In genomic region chr15:96181217-96181616, GRCh38 we compare ENCODE assay signal across 25 cellular contexts.
DNase-seq lines count a peak whose midpoint lies in the region; ATAC-seq and TF ChIP-seq lines count a peak whose summit lies in the region.
"Had no signal": no experiment of that assay in that cellular context is flagged by ENCODE, and none has a peak within 500 bp of the region (broad histone marks: within the 10 kb centered on the region; RNA-seq: fewer than 3 reads in every experiment).

No MANE protein-coding gene starts in this region.

- no peaks in the 10 kb centered on the region for H4K20me1 ChIP-seq in mammary epithelial cell (ENCODE audit: insufficient read depth, low read length)

- dilution Hi-C loops in mammary epithelial cell (cut with HindIII; ENCODE audit: low sequenced_read_pairs) = no loop called here

- no peaks in the 10 kb centered on the region for H3K79me2 ChIP-seq in mammary epithelial cell (ENCODE audit: insufficient read depth, low read length)

- H3K9me3 ChIP-seq in mammary epithelial cell (replicated peaks; ENCODE audit: insufficient read depth, low read length) = no peaks in the 10 kb centered on the region
- H3K9me3 ChIP-seq in gastroesophageal sphincter = no peaks in the 10 kb centered on the region
- no peaks in the 10 kb centered on the region for H3K9me3 ChIP-seq in vagina
- no peaks in the 10 kb centered on the region for H3K9me3 ChIP-seq in BE2C

- H3K4me3 Mint-ChIP-seq in MCF 10A (ENCODE audit: unreplicated experiment) = no peak overlapping the region
- H3K4me3 Mint-ChIP-seq: activated T-cell treated with anti-CD3 and anti-CD28 coated beads, Interleukin-2, amount 50 U/mL, for 4 hours; memory B cell; naive B cell had no signal

- no peak for ATAC-seq in gastroesophageal sphincter
- peak; percentile 8 for ATAC-seq in sciatic nerve
- ATAC-seq: activated T-cell treated with anti-CD3 and anti-CD28 coated beads, Interleukin-2, amount 50 U/mL, for 4 hours; PC-3 had no signal

- intact Hi-C loops in MCF 10A (cut with micrococcal nuclease) = no loop called here
- intact Hi-C loops in mammary epithelial cell (cut with micrococcal nuclease) = no loop called here
- intact Hi-C loops in sciatic nerve (cut with DNase I) = no loop called here
- intact Hi-C loops in vagina (cut with DNase I) = no loop called here

- no peaks in the 10 kb centered on the region for H3K9me3 Mint-ChIP-seq in MCF 10A (ENCODE audit: unreplicated experiment)
- H3K9me3 Mint-ChIP-seq: activated T-cell treated with anti-CD3 and anti-CD28 coated beads, Interleukin-2, amount 50 U/mL, for 4 hours had no signal

- H3K36me3 ChIP-seq in mammary epithelial cell (ENCODE audit: insufficient read depth, low read length) (no peaks in the 10 kb centered on the region), gastroesophageal sphincter (no peaks in the 10 kb centered on the region), vagina (no peaks in the 10 kb centered on the region), BE2C (no peaks in the 10 kb centered on the region)
- H3K36me3 ChIP-seq: cardiac muscle cell had no signal

- peaks cover 11% of the 10 kb centered on the region for H3K27me3 Mint-ChIP-seq in MCF 10A (ENCODE audit: insufficient read depth, unreplicated experiment)
- H3K27me3 Mint-ChIP-seq: memory B cell, naive B cell had no signal

- H3K9ac ChIP-seq in mammary epithelial cell (ENCODE audit: insufficient read depth, low read length) = no peak overlapping the region

- no peak for DNase-seq in MCF 10A (ENCODE audit: unreplicated experiment)
- DNase-seq in mammary epithelial cell = no peak
- no peak for DNase-seq in sciatic nerve (ENCODE audit: low spot score)
- no peak for DNase-seq in vagina (ENCODE audit: extremely low spot score in 2 of 2)
- DNase-seq in mesenteric fat pad (ENCODE audit: low spot score) = no peak
- DNase-seq in BE2C = no peak
- DNase-seq in pons (ENCODE audit: low spot score) = no peak
- DNase-seq: activated CD4-positive, CD25-positive, alpha-beta regulatory T cell treated with anti-CD3 and anti-CD28 coated beads, Interleukin-2, amount 50 U/mL, for 72 hours; activated CD8-positive, alpha-beta memory T cell treated with anti-CD3 and anti-CD28 coated beads for 24 hours; activated naive CD4-positive, alpha-beta T cell; activated T-cell treated with anti-CD3 and anti-CD28 coated beads, Interleukin-2, amount 50 U/mL, for 4 hours; AML-193; amniotic stem cell; naive B cell; NCI-H1048; NCI-H1930; NCI-H345; PC-3; SHP77 treated with DMSO at 0.1 percent for 48 hours; substantia nigra had no signal

- no peak overlapping the region for H3K4me2 ChIP-seq in mammary epithelial cell (ENCODE audit: insufficient read depth, low read depth, low read length)

- TF ChIP-seq POLR2A in gastroesophageal sphincter (IDR thresholded peaks at IDR 0.05) = no peak
- no peak for TF ChIP-seq POLR2A in vagina (IDR thresholded peaks at IDR 0.05)

- no peak overlapping the region for H3K27ac ChIP-seq in mammary epithelial cell (ENCODE audit: insufficient read depth, low read depth, low read length)
- peak overlapping the region; percentile 71 to 84 (median 73) for H3K27ac ChIP-seq in gastroesophageal sphincter
- peak overlapping the region; percentile 78 for H3K27ac ChIP-seq in vagina
- H3K27ac ChIP-seq: 22Rv1, cardiac muscle cell, foreskin keratinocyte had no signal

- peaks cover 20% of the 10 kb centered on the region for H3K4me1 Mint-ChIP-seq in MCF 10A (ENCODE audit: insufficient read depth, unreplicated experiment)
- H3K4me1 Mint-ChIP-seq: naive B cell had no signal

- no peaks in the 10 kb centered on the region for H3K4me1 ChIP-seq in mammary epithelial cell (ENCODE audit: insufficient read depth, low read length)
- H3K4me1 ChIP-seq in gastroesophageal sphincter = peaks cover 5 to 49% (median 5%) of the 10 kb centered on the region in 3 donors
- peaks cover 28% of the 10 kb centered on the region for H3K4me1 ChIP-seq in vagina
- H3K4me1 ChIP-seq in BE2C = no peaks in the 10 kb centered on the region
- H3K4me1 ChIP-seq: foreskin keratinocyte had no signal

- peak overlapping the region; percentile 25 for H3K27ac Mint-ChIP-seq in MCF 10A (ENCODE audit: low read depth, unreplicated experiment)
- H3K27ac Mint-ChIP-seq: memory B cell had no signal

- CTCF ChIA-PET in MCF 10A (lab: Yijun Ruan, JAX) = no interaction called here
- CTCF ChIA-PET in mammary epithelial cell (lab: Charles Lee; ENCODE audit: low non-redundant PET) = no interaction called here

- H3K4me3 ChIP-seq in mammary epithelial cell (replicated peaks in 1 of 3; ENCODE audit: insufficient read depth in 1 of 3, low read depth in 2 of 3, low read length in 3 of 3) (no peak overlapping the region), gastroesophageal sphincter (no peak overlapping the region), vagina (no peak overlapping the region), BE2C (ENCODE audit: low read depth, low read length) (no peak overlapping the region)
- H3K4me3 ChIP-seq: cardiac muscle cell had no signal

- no peaks in the 10 kb centered on the region for H3K36me3 Mint-ChIP-seq in MCF 10A (ENCODE audit: insufficient read depth, unreplicated experiment)
- H3K36me3 Mint-ChIP-seq: memory B cell, naive B cell had no signal

- in situ Hi-C loops in mammary epithelial cell (cut with MboI; ENCODE audit: low sequenced_read_pairs in 2 of 2) = no loop called here

- TF ChIP-seq CTCF in MCF 10A (IDR thresholded peaks at IDR 0.05; ENCODE audit: unreplicated experiment) (no peak), mammary epithelial cell (conservative IDR thresholded peaks at IDR 0.05 in 1 of 2, IDR thresholded peaks at IDR 0.05 in 1 of 2; ENCODE audit: extremely low read depth in 1 of 2, insufficient read depth in 1 of 2, low read depth in 1 of 2, low read length in 2 of 2) (no peak), gastroesophageal sphincter (IDR thresholded peaks at IDR 0.05) (no peak), vagina (IDR thresholded peaks at IDR 0.05) (no peak), BE2C (IDR thresholded peaks at IDR 0.05; ENCODE audit: low read depth, low read length) (no peak)

- no peak overlapping the region for H2AFZ ChIP-seq in mammary epithelial cell (ENCODE audit: low read depth, low read length)

- no peak for TF ChIP-seq EP300 in gastroesophageal sphincter (IDR thresholded peaks at IDR 0.05)

- POLR2A ChIA-PET in MCF 10A (lab: Yijun Ruan, JAX) = interaction anchor here (0.6 kb wide), 1 partner anchor 401 kb away, joined by 3 read pairs; no protein-coding TSS in a partner anchor

- BruUV-seq in MCF 10A (replicated peaks; lab: Mats Ljungman, UMichigan) (no TSS peak), mammary epithelial cell (replicated peaks; lab: Mats Ljungman, UMichigan) (no TSS peak)

- H3K27me3 ChIP-seq in mammary epithelial cell (ENCODE audit: insufficient read depth, low read length) = no peaks in the 10 kb centered on the region
- H3K27me3 ChIP-seq in gastroesophageal sphincter = no peaks in the 10 kb centered on the region
- H3K27me3 ChIP-seq in vagina = no peaks in the 10 kb centered on the region
- no peaks in the 10 kb centered on the region for H3K27me3 ChIP-seq in BE2C
- H3K27me3 ChIP-seq: foreskin keratinocyte had no signal
